8 cellular contexts compared by ENCODE assay signal in genomic region chr3:47370887-47371697, GRCh38. TPM values are rescaled to one million over a fixed set of nuclear protein-coding genes. Genes with fewer than 3 reads are reported as not detected.
DNase-seq lines count a peak whose midpoint lies in the region; ATAC-seq and TF ChIP-seq lines count a peak whose summit lies in the region.

No MANE protein-coding gene starts in this region.

- H3K36me3 ChIP-seq in HCT116 (ENCODE audit: control insufficient read depth in 1 of 2, insufficient read depth in 2 of 2, low read length in 2 of 2) (no peaks in the 10 kb centered on the region), iPS DF 6.9 (ENCODE audit: control insufficient read depth, insufficient read depth, low read length) (no peaks in the 10 kb centered on the region)

- no peak overlapping the region for H2AFZ ChIP-seq in HCT116 (ENCODE audit: low read depth, low read length, poor library complexity, severe bottlenecking)

- no peak overlapping the region for H3K9ac ChIP-seq in HCT116 (ENCODE audit: low read length)

- DNase-seq in AG08396 (ENCODE audit: low spot score), result peak; percentile 52
- no peak for DNase-seq in HCT116 (ENCODE audit: low read depth, low spot score)
- DNase-seq in activated T-cell treated with anti-CD3 and anti-CD28 coated beads for 24 hours (ENCODE audit: low read depth), result peak; percentile 4
- DNase-seq in iPS DF 6.9 (ENCODE audit: low read depth, low spot score), result peak; percentile 35
- no peak for DNase-seq in NCI-H226
- no peak for DNase-seq in midbrain (lab: John Stamatoyannopoulos, UW)
- DNase-seq in activated T-helper 2 cell treated with anti-CD3 and anti-CD28 coated beads, Interferon-gamma antibody, Interleukin-2, Interleukin-4, amounts not matched to agents 10 μg/mL and 5 μg/mL and 100 μg/mL, durations not matched to agents 14 hours and 24 hours and 36 hours (ENCODE audit: low spot score), result no peak

- H3K36me3 Mint-ChIP-seq in activated T-helper 2 cell treated with anti-CD3 and anti-CD28 coated beads, Interferon-gamma antibody, Interleukin-2, Interleukin-4, amounts not matched to agents 10 μg/mL and 5 μg/mL and 100 μg/mL, durations not matched to agents 14 hours and 24 hours and 36 hours (ENCODE audit: low read depth), result no peaks in the 10 kb centered on the region

- H3K27me3 Mint-ChIP-seq in activated T-helper 2 cell treated with anti-CD3 and anti-CD28 coated beads, Interferon-gamma antibody, Interleukin-2, Interleukin-4, amounts not matched to agents 10 μg/mL and 5 μg/mL and 100 μg/mL, durations not matched to agents 14 hours and 24 hours and 36 hours (ENCODE audit: low read depth), result peaks cover 7% of the 10 kb centered on the region

- H3K9me2 ChIP-seq in HCT116 (ENCODE audit: insufficient read depth), result no peaks in the 10 kb centered on the region

- TF ChIP-seq CTCF in HCT116 (IDR thresholded peaks at IDR 0.05 in 2 of 3, conservative IDR thresholded peaks at IDR 0.05 in 1 of 3; ENCODE audit: borderline replicate concordance in 1 of 3, insufficient read depth in 1 of 3, low read depth in 2 of 3, low read length in 2 of 3), result no peak

- ATAC-seq in HCT116 (peak; percentile 79), HG02885 (IDR thresholded peaks at IDR 0.05; ENCODE audit: poor library complexity, unreplicated experiment) (no peak)

- H4K20me1 ChIP-seq in HCT116 (ENCODE audit: insufficient read depth), result no peaks in the 10 kb centered on the region

- H3K4me2 ChIP-seq in HCT116 (ENCODE audit: low read length), result no peak overlapping the region

- intact Hi-C loops in HCT116 (cut with micrococcal nuclease), result loop anchor here (1.0 to 5.0 kb wide), 2 partner anchors 504 to 666 kb away; no protein-coding TSS in a partner anchor
- intact Hi-C loops in activated T-helper 2 cell treated with anti-CD3 and anti-CD28 coated beads, Interferon-gamma antibody, Interleukin-2, Interleukin-4, amounts not matched to agents 10 μg/mL and 5 μg/mL and 100 μg/mL, durations not matched to agents 14 hours and 24 hours and 36 hours (cut with micrococcal nuclease), result loop anchor here (10.0 kb wide), 1 partner anchor 206 kb away; the partner anchor contains the start of gene SETD2

- no peak overlapping the region for H3K27ac Mint-ChIP-seq in activated T-helper 2 cell treated with anti-CD3 and anti-CD28 coated beads, Interferon-gamma antibody, Interleukin-2, Interleukin-4, amounts not matched to agents 10 μg/mL and 5 μg/mL and 100 μg/mL, durations not matched to agents 14 hours and 24 hours and 36 hours

- RAD21 ChIA-PET in HCT116 (lab: Charles Lee; ENCODE audit: low non-redundant PET in 1 of 2, low total read pairs in 2 of 2, uncharacterized antibody in 2 of 2, unreplicated experiment in 2 of 2), result interaction anchor here (0.6 kb wide), 2 partner anchors 404 to 662 kb away, joined by 3 read pairs; no protein-coding TSS in a partner anchor

- no peak overlapping the region for H3K4me3 Mint-ChIP-seq in activated T-helper 2 cell treated with anti-CD3 and anti-CD28 coated beads, Interferon-gamma antibody, Interleukin-2, Interleukin-4, amounts not matched to agents 10 μg/mL and 5 μg/mL and 100 μg/mL, durations not matched to agents 14 hours and 24 hours and 36 hours (ENCODE audit: low read depth)

- no peaks in the 10 kb centered on the region for H3K4me1 Mint-ChIP-seq in activated T-helper 2 cell treated with anti-CD3 and anti-CD28 coated beads, Interferon-gamma antibody, Interleukin-2, Interleukin-4, amounts not matched to agents 10 μg/mL and 5 μg/mL and 100 μg/mL, durations not matched to agents 14 hours and 24 hours and 36 hours (ENCODE audit: low read depth)

- CTCF ChIA-PET in HCT116 (lab: Charles Lee), result interaction anchor here (0.6 to 1.2 kb wide), 2 partner anchors 8 to 121 kb away, joined by 3 to 6 read pairs; no protein-coding TSS in a partner anchor

- TF ChIP-seq POLR2A in HCT116 (IDR thresholded peaks at IDR 0.05; ENCODE audit: borderline replicate concordance, extremely low read depth, insufficient read depth, insufficient read length), result no peak

- no peaks in the 10 kb centered on the region for H3K79me2 ChIP-seq in HCT116 (ENCODE audit: insufficient read depth, low read length)

- no peaks in the 10 kb centered on the region for H3K9me3 Mint-ChIP-seq in activated T-helper 2 cell treated with anti-CD3 and anti-CD28 coated beads, Interferon-gamma antibody, Interleukin-2, Interleukin-4, amounts not matched to agents 10 μg/mL and 5 μg/mL and 100 μg/mL, durations not matched to agents 14 hours and 24 hours and 36 hours

- POLR2A ChIA-PET in HCT116 (lab: Charles Lee), result interaction anchor here (1.3 kb wide), 1 partner anchor 10 kb away, joined by 7 read pairs; the partner anchor contains the start of gene PTPN23

- no peak overlapping the region for H3K27ac ChIP-seq in HCT116 (ENCODE audit: low read depth, low read length)
- H3K27ac ChIP-seq in iPS DF 6.9 (ENCODE audit: low read length), result no peak overlapping the region

- no peaks in the 10 kb centered on the region for H3K27me3 ChIP-seq in HCT116 (ENCODE audit: insufficient read depth, low read length)
- H3K27me3 ChIP-seq in iPS DF 6.9 (ENCODE audit: control insufficient read depth, insufficient read depth, low read length), result no peaks in the 10 kb centered on the region

- no peak overlapping the region for H3K4me3 ChIP-seq in HCT116 (replicated peaks in 1 of 2; ENCODE audit: low read depth in 1 of 2, low read length in 2 of 2)
- no peak overlapping the region for H3K4me3 ChIP-seq in iPS DF 6.9 (ENCODE audit: low read length)

- BruUV-seq in HCT116 (replicated peaks; lab: Mats Ljungman, UMichigan), result no TSS peak

- no peaks in the 10 kb centered on the region for H3K9me3 ChIP-seq in HCT116 (ENCODE audit: control insufficient read depth in 1 of 2, insufficient read depth in 1 of 2, low read depth in 1 of 2, low read length in 2 of 2)
- H3K9me3 ChIP-seq in iPS DF 6.9 (ENCODE audit: control insufficient read depth, insufficient read depth, low read length), result no peaks in the 10 kb centered on the region

- no CpG with 5 or more reads among the region's 13 CpGs for WGBS in iPS DF 6.9 (ENCODE audit: insufficient coverage, insufficient read length)

- no peaks in the 10 kb centered on the region for H3K4me1 ChIP-seq in HCT116 (ENCODE audit: control insufficient read depth in 1 of 2, insufficient read depth in 2 of 2, low read length in 2 of 2)
- 0 out of 2 replicates have a peak, but pooled peaks cover 4% of the 10 kb centered on the region for H3K4me1 ChIP-seq in iPS DF 6.9 (ENCODE audit: control insufficient read depth, insufficient read depth, low read length)

- peak; percentile 51 for TF ChIP-seq RAD21 in HCT116 (IDR thresholded peaks at IDR 0.05; ENCODE audit: low read depth)

TF ChIP-seq in HCT116, 20 proteins besides CTCF, POLR2A, EP300 and RAD21:
- TF ChIP-seq EZH2 (IDR thresholded peaks at IDR 0.05) (no peak), ZBTB33 (IDR thresholded peaks at IDR 0.05; ENCODE audit: extremely low read depth, insufficient replicate concordance, low read length) (no peak)

RNA-seq across cellular contexts. Expression of gene PTPN23, which starts 9.7 kb away (rescaled TPM):
- total RNA-seq in HCT116 (2021; ENCODE audit: unreplicated experiment), result 56.5 TPM
- 34.9 and 39.5 TPM in 2 replicates for polyA plus RNA-seq in HCT116 (2012)
- total RNA-seq in activated T-helper 2 cell treated with anti-CD3 and anti-CD28 coated beads, Interferon-gamma antibody, Interleukin-2, Interleukin-4, amounts not matched to agents 10 μg/mL and 5 μg/mL and 100 μg/mL, durations not matched to agents 14 hours and 24 hours and 36 hours, result 35.7 and 38.3 TPM in 2 replicates

Comparison
In these comparisons a context has a peak if more than half of its experiments do, and no peak if none do; other contexts are left out.
1. DNase-seq: peak in AG08396 (single experiment), activated T-cell treated with anti-CD3 and anti-CD28 coated beads for 24 hours (single experiment) and iPS DF 6.9 (single experiment); none in HCT116 (single experiment), NCI-H226 (single experiment), midbrain (single experiment) and activated T-helper 2 cell treated with anti-CD3 and anti-CD28 coated beads, Interferon-gamma antibody, Interleukin-2, Interleukin-4, amounts not matched to agents 10 μg/mL and 5 μg/mL and 100 μg/mL, durations not matched to agents 14 hours and 24 hours and 36 hours (single experiment).